Comparison of ENCODE assay signal across 1 cellular context in genomic region chr19:3500429-3501101, GRCh38.
TF ChIP-seq lines count a peak whose summit lies in the region.

DOHH (minus strand) TSS chr19:3500674; CDS start chr19:3496814, 3,860 bp downstream.

TF ChIP-seq in HepG2, 621 proteins besides CTCF, POLR2A, EP300 and RAD21 (continued from another document and continues in another):
- TF ChIP-seq MYPOP (CRISPR knock-in tag; IDR thresholded peaks at IDR 0.05) (peak; percentile 69; the same call in 1 of the 2 replicates), SALL1 (CRISPR knock-in tag; IDR thresholded peaks at IDR 0.05) (peak; percentile 90), ZNF24 (IDR thresholded peaks at IDR 0.05) (peak; percentile 97), FOXP4 (CRISPR knock-in tag; IDR thresholded peaks at IDR 0.05) (0 out of 2 replicates have a peak, but pooled peaks have one; percentile 12), SMAD9 (CRISPR knock-in tag; IDR thresholded peaks at IDR 0.05) (0 out of 2 replicates have a peak, but pooled peaks have one; percentile 66), E2F5 (CRISPR knock-in tag; conservative IDR thresholded peaks at IDR 0.05) (no peak; the same call in 1 of the 2 replicates), ZNF770 (CRISPR knock-in tag; IDR thresholded peaks at IDR 0.05) (0 out of 2 replicates have a peak, but pooled peaks have one; percentile 57), GRHL1 (CRISPR knock-in tag; conservative IDR thresholded peaks at IDR 0.05) (no peak), ZNF710 (CRISPR knock-in tag; IDR thresholded peaks at IDR 0.05; ENCODE audit: borderline replicate concordance) (no peak; the same call in 1 of the 2 replicates), FOXO1 (CRISPR knock-in tag; IDR thresholded peaks at IDR 0.05) (peak; percentile 47; the same call in 1 of the 2 replicates), IRF1 (CRISPR knock-in tag; IDR thresholded peaks at IDR 0.05; ENCODE audit: low read depth) (no peak), ZNF143 (CRISPR knock-in tag; IDR thresholded peaks at IDR 0.05) (peak; percentile 57; the same call in 1 of the 2 replicates), WIZ (CRISPR knock-in tag; IDR thresholded peaks at IDR 0.05) (no peak), ZNF281 (CRISPR knock-in tag; IDR thresholded peaks at IDR 0.05; ENCODE audit: borderline replicate concordance) (peak; percentile 28; the same call in 1 of the 2 replicates), PLRG1 (conservative IDR thresholded peaks at IDR 0.05) (no peak), SNAI1 (CRISPR knock-in tag; IDR thresholded peaks at IDR 0.05; ENCODE audit: borderline replicate concordance) (0 out of 2 replicates have a peak, but pooled peaks have one; percentile 71), SRSF1 (optimal IDR thresholded peaks at IDR 0.05; ENCODE audit: low read depth, low read length) (no peak), ZNF878 (CRISPR knock-in tag; IDR thresholded peaks at IDR 0.05) (peak; percentile 65; the same call in 1 of the 2 replicates), ZNF672 (CRISPR knock-in tag; IDR thresholded peaks at IDR 0.05) (0 out of 2 replicates have a peak, but pooled peaks have one; percentile 48), ZNF547 (CRISPR knock-in tag; IDR thresholded peaks at IDR 0.05) (peak; percentile 97), ZNF558 (CRISPR knock-in tag; IDR thresholded peaks at IDR 0.05; ENCODE audit: borderline replicate concordance) (0 out of 2 replicates have a peak, but pooled peaks have one; percentile 43), IRF9 (CRISPR knock-in tag; IDR thresholded peaks at IDR 0.05; ENCODE audit: borderline replicate concordance) (peak; percentile 92; the same call in 1 of the 2 replicates), ZGPAT (CRISPR knock-in tag; IDR thresholded peaks at IDR 0.05) (peak; percentile 90), GMEB1 (CRISPR knock-in tag; IDR thresholded peaks at IDR 0.05; ENCODE audit: borderline replicate concordance) (peak; percentile 71), ZNF329 (CRISPR knock-in tag; IDR thresholded peaks at IDR 0.05; ENCODE audit: low read depth) (no peak), TFAP4 (IDR thresholded peaks at IDR 0.05; ENCODE audit: borderline replicate concordance, low read depth) (no peak), SMAD1 (CRISPR knock-in tag; IDR thresholded peaks at IDR 0.05; ENCODE audit: borderline replicate concordance, low read depth) (peak; percentile 73; the same call in 1 of the 2 replicates), ZNF629 (CRISPR knock-in tag; conservative IDR thresholded peaks at IDR 0.05) (0 out of 2 replicates have a peak, but pooled peaks have one; percentile 30), BCL6 (CRISPR knock-in tag; IDR thresholded peaks at IDR 0.05) (peak; percentile 54; the same call in 1 of the 2 replicates), ELF3 (CRISPR knock-in tag; IDR thresholded peaks at IDR 0.05) (peak; percentile 63), ZNF136 (CRISPR knock-in tag; IDR thresholded peaks at IDR 0.05; ENCODE audit: low read depth) (no peak; the same call in 1 of the 2 replicates), ZNF781 (CRISPR knock-in tag; IDR thresholded peaks at IDR 0.05; ENCODE audit: borderline replicate concordance, not compliant biosample characterization) (peak; percentile 64), ZNF124 (CRISPR knock-in tag; IDR thresholded peaks at IDR 0.05) (no peak), PITX1 (CRISPR knock-in tag; IDR thresholded peaks at IDR 0.05) (no peak), POLR2G (IDR thresholded peaks at IDR 0.05; ENCODE audit: low read depth, low read length) (peak; percentile 92), SAFB2 (CRISPR knock-in tag; IDR thresholded peaks at IDR 0.05; ENCODE audit: borderline replicate concordance, low read depth) (peak; percentile 77), GFI1 (CRISPR knock-in tag; IDR thresholded peaks at IDR 0.05; ENCODE audit: borderline replicate concordance) (peak; percentile 58; the same call in 1 of the 2 replicates), ZNF598 (CRISPR knock-in tag; IDR thresholded peaks at IDR 0.05; ENCODE audit: borderline replicate concordance) (peak; percentile 80; the same call in 1 of the 2 replicates), ASH2L (IDR thresholded peaks at IDR 0.05; ENCODE audit: insufficient read length, low read depth, low read length) (peak; percentile 95), CEBPG (CRISPR knock-in tag; IDR thresholded peaks at IDR 0.05) (peak; percentile 60)
